Comparison of ENCODE assay signal across 1 cellular context in genomic region chr9:131477816-131478419, GRCh38.
TF ChIP-seq lines count a peak whose summit lies in the region.

No MANE protein-coding gene starts in this region.

TF ChIP-seq in H1, 55 proteins besides CTCF, POLR2A, EP300 and RAD21:
- no peak for TF ChIP-seq HDAC2 (IDR thresholded peaks at IDR 0.05; ENCODE audit: borderline replicate concordance in 1 of 2, low read depth in 2 of 2, low read length in 2 of 2)
- no peak for TF ChIP-seq JUND (IDR thresholded peaks at IDR 0.05; ENCODE audit: low read length)
- TF ChIP-seq SRF (IDR thresholded peaks at IDR 0.05; ENCODE audit: low read depth, low read length), result no peak
- no peak for TF ChIP-seq BACH1 (IDR thresholded peaks at IDR 0.05; ENCODE audit: low read length)
- TF ChIP-seq SP2 (IDR thresholded peaks at IDR 0.05; ENCODE audit: low read length), result no peak
- TF ChIP-seq POLR2AphosphoS5 (IDR thresholded peaks at IDR 0.05; ENCODE audit: low read depth, low read length), result no peak
- TF ChIP-seq ATF2 (IDR thresholded peaks at IDR 0.05; ENCODE audit: low read length), result no peak
- TF ChIP-seq CBX5 (IDR thresholded peaks at IDR 0.05; ENCODE audit: low read depth, low read length), result no peak
- TF ChIP-seq KDM1A (IDR thresholded peaks at IDR 0.05; ENCODE audit: borderline replicate concordance, low read length), result no peak
- TF ChIP-seq SAP30 (IDR thresholded peaks at IDR 0.05; ENCODE audit: insufficient read depth, insufficient replicate concordance, low read length), result no peak
- no peak for TF ChIP-seq SIN3A (conservative IDR thresholded peaks at IDR 0.05 in 1 of 2, IDR thresholded peaks at IDR 0.05 in 1 of 2; ENCODE audit: low read depth in 1 of 2, low read length in 2 of 2)
- TF ChIP-seq ZNF274 (IDR thresholded peaks at IDR 0.05; ENCODE audit: borderline replicate concordance, extremely low read depth, low read length), result no peak
